ENCODE assay signal across 11 cellular contexts in the genomic region with DNA sequence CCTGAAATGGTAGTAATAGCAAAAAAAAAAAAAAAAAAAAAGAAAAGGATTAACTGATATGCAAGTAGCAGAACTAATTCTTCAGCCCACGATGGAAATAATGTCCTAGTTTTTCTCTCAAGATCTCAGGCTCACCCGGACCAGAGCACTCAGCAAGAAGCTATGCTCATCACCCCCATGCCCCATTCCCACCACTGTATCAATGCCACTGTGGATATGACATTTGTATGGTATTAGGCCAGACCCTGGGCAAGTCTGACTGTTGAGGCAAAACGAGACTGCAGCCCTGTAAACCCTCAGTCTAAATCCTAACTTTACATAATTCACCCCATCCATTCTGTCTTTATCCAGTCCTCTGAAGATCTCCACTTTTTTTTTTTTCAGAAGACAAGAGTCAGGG.
DNase-seq lines count a peak whose midpoint lies in the region; ATAC-seq and TF ChIP-seq lines count a peak whose summit lies in the region.
"Had no signal": no experiment of that assay in that cellular context is flagged by ENCODE, and none has a peak within 500 bp of the region (broad histone marks: within the 10 kb centered on the region; RNA-seq: fewer than 3 reads in every experiment).

No MANE protein-coding gene starts in this region.

- H3K4me3 Mint-ChIP-seq in CD4-positive, CD25-positive, alpha-beta regulatory T cell = peak overlapping the region in 3 of 4 donors; percentile 33 to 59 (median 58)
- H3K4me3 Mint-ChIP-seq in central memory CD8-positive, alpha-beta T cell = no peak overlapping the region
- H3K4me3 Mint-ChIP-seq in osteocyte (ENCODE audit: unreplicated experiment) = no peak overlapping the region

- CTCF ChIA-PET in IMR-90 (lab: Yijun Ruan, JAX) = interaction anchor here (1.6 kb wide), 1 partner anchor 11 kb away, joined by 5 read pairs; no protein-coding TSS in a partner anchor

- peak in 1 of 3 donors; percentile 2 for DNase-seq in CD4-positive, CD25-positive, alpha-beta regulatory T cell
- DNase-seq in IMR-90 (peak; percentile 50), osteocyte (ENCODE audit: extremely low spot score, unreplicated experiment) (no peak), NCI-H524 (lab: John Stamatoyannopoulos, UW) (no peak), epidermal melanocyte (ENCODE audit: insufficient read length, low spot score) (no peak)
- no peak for DNase-seq in central memory CD8-positive, alpha-beta T cell (ENCODE audit: low spot score in 2 of 2)
- DNase-seq: left colon, MV-4-11, NCI-H510A treated with DMSO at 0.1 percent for 48 hours had no signal

- H3K4me2 ChIP-seq in IMR-90 (ENCODE audit: low read depth, low read length) = peak overlapping the region; percentile 58

- peak overlapping the region; percentile 91 for H2BK120ac ChIP-seq in IMR-90 (ENCODE audit: low read depth, low read length)

- peaks cover 22% of the 10 kb centered on the region for H3K9me1 ChIP-seq in IMR-90 (ENCODE audit: insufficient read depth, low read length)

- no peaks in the 10 kb centered on the region for H3K9me3 Mint-ChIP-seq in CD4-positive, CD25-positive, alpha-beta regulatory T cell
- no peaks in the 10 kb centered on the region for H3K9me3 Mint-ChIP-seq in central memory CD8-positive, alpha-beta T cell
- H3K9me3 Mint-ChIP-seq in osteocyte (ENCODE audit: unreplicated experiment) = no peaks in the 10 kb centered on the region

- peaks cover 12 to 61% of the 10 kb centered on the region in 2 experiments for H3K79me1 ChIP-seq in IMR-90 (ENCODE audit: low read depth in 1 of 2, low read length in 2 of 2)

- H3K36me3 ChIP-seq in CD4-positive, CD25-positive, alpha-beta regulatory T cell (ENCODE audit: control insufficient read depth, insufficient read depth, low read length) = peaks cover 57% of the 10 kb centered on the region
- H3K36me3 ChIP-seq in IMR-90 (ENCODE audit: control insufficient read depth, insufficient read depth, low read length) = peaks cover 6% of the 10 kb centered on the region; the same call in 1 of the 2 replicates

- H3K4me1 ChIP-seq in CD4-positive, CD25-positive, alpha-beta regulatory T cell (ENCODE audit: control insufficient read depth, insufficient read depth, low read length, poor library complexity, severe bottlenecking) = peaks cover 88% of the 10 kb centered on the region
- H3K4me1 ChIP-seq in IMR-90 (ENCODE audit: control insufficient read depth, insufficient read depth, low read length) = peaks cover 45% of the 10 kb centered on the region

- no peaks in the 10 kb centered on the region for H3K27me3 Mint-ChIP-seq in CD4-positive, CD25-positive, alpha-beta regulatory T cell
- no peaks in the 10 kb centered on the region for H3K27me3 Mint-ChIP-seq in central memory CD8-positive, alpha-beta T cell
- H3K27me3 Mint-ChIP-seq in osteocyte (ENCODE audit: unreplicated experiment) = no peaks in the 10 kb centered on the region

- H3K23ac ChIP-seq in IMR-90 (ENCODE audit: low read depth, low read length) = peak overlapping the region; percentile 97

- H2BK5ac ChIP-seq in IMR-90 (ENCODE audit: low read depth, low read length, poor library complexity, severe bottlenecking) = peak overlapping the region; percentile 81

- H2AK5ac ChIP-seq in IMR-90 (ENCODE audit: low read depth, low read length) = peak overlapping the region; percentile 88

- H3K36me3 Mint-ChIP-seq in CD4-positive, CD25-positive, alpha-beta regulatory T cell = peaks cover 35% of the 10 kb centered on the region
- peaks cover 38% of the 10 kb centered on the region for H3K36me3 Mint-ChIP-seq in central memory CD8-positive, alpha-beta T cell (ENCODE audit: insufficient read depth)
- H3K36me3 Mint-ChIP-seq in osteocyte (ENCODE audit: unreplicated experiment) = peaks cover 12% of the 10 kb centered on the region

- H3K9me3 ChIP-seq in CD4-positive, CD25-positive, alpha-beta regulatory T cell (ENCODE audit: control insufficient read depth in 2 of 2, low read length in 2 of 2) = no peaks in the 10 kb centered on the region
- H3K9me3 ChIP-seq in IMR-90 (ENCODE audit: control insufficient read depth, insufficient read depth, low read length) = no peaks in the 10 kb centered on the region

- H3K56ac ChIP-seq in IMR-90 (ENCODE audit: extremely low read depth, insufficient read depth, low read length) = peak overlapping the region; percentile 59; the same call in 1 of the 2 replicates

- no peak overlapping the region for H2AFZ ChIP-seq in IMR-90 (replicated peaks; ENCODE audit: low read length, poor library complexity)

- peak overlapping the region; percentile 82 for H2BK20ac ChIP-seq in IMR-90 (ENCODE audit: low read depth, low read length)

- H4K20me1 ChIP-seq in IMR-90 (ENCODE audit: insufficient read depth, low read length) = no peaks in the 10 kb centered on the region; the same call in 1 of the 2 replicates

- peak overlapping the region; percentile 37 for H3K27ac ChIP-seq in CD4-positive, CD25-positive, alpha-beta regulatory T cell (ENCODE audit: insufficient read depth, low read length, poor library complexity, severe bottlenecking)
- H3K27ac ChIP-seq in IMR-90 (ENCODE audit: insufficient read depth, low read length) = peak overlapping the region; percentile 85

- peak overlapping the region; percentile 94 for H4K5ac ChIP-seq in IMR-90 (ENCODE audit: low read depth, low read length)

- intact Hi-C loops in IMR-90 (cut with micrococcal nuclease) = no loop called here

- peaks cover 53 to 92% (median 80%) of the 10 kb centered on the region in 4 donors for H3K4me1 Mint-ChIP-seq in CD4-positive, CD25-positive, alpha-beta regulatory T cell
- H3K4me1 Mint-ChIP-seq in central memory CD8-positive, alpha-beta T cell = peaks cover 64% of the 10 kb centered on the region
- peaks cover 72% of the 10 kb centered on the region for H3K4me1 Mint-ChIP-seq in osteocyte (ENCODE audit: unreplicated experiment)

- ATAC-seq in CD4-positive, CD25-positive, alpha-beta regulatory T cell (ENCODE audit: low read depth in 2 of 2) = no peak
- ATAC-seq in IMR-90 (ENCODE audit: low read depth) (no peak), HG02973 (IDR thresholded peaks at IDR 0.05; ENCODE audit: unreplicated experiment) (no peak), GM18520 (IDR thresholded peaks at IDR 0.05; ENCODE audit: unreplicated experiment) (no peak)
- ATAC-seq in central memory CD8-positive, alpha-beta T cell (replicated peaks; ENCODE audit: extremely low read depth, poor library complexity, severe bottlenecking) = no peak
- ATAC-seq: left colon had no signal

- no CpG with 5 or more reads among the region's 3 CpGs for WGBS in IMR-90 (ENCODE audit: extremely low coverage in 2 of 2, insufficient read length in 1 of 2), 2 experiments

- no peak overlapping the region for H3K4me3 ChIP-seq in CD4-positive, CD25-positive, alpha-beta regulatory T cell (ENCODE audit: low read depth, low read length)
- H3K4me3 ChIP-seq in IMR-90 (ENCODE audit: insufficient read depth, low read depth, low read length) = no peak overlapping the region

- H2AK9ac ChIP-seq in IMR-90 (replicated peaks; ENCODE audit: low read depth, low read length, poor library complexity) = peak overlapping the region; percentile 35

- peak overlapping the region; percentile 48 for H3K9ac ChIP-seq in IMR-90 (ENCODE audit: low read depth, low read length)

- peak overlapping the region in 1 of 2 experiments; percentile 89; a peak in 3 of 4 replicates for H4K8ac ChIP-seq in IMR-90 (ENCODE audit: low read depth in 2 of 2, low read length in 2 of 2)

- TF ChIP-seq RAD21 in IMR-90 (IDR thresholded peaks at IDR 0.05; ENCODE audit: low read length) = no peak

- peak overlapping the region; percentile 77; the same call in 1 of the 3 replicates for H2BK15ac ChIP-seq in IMR-90 (ENCODE audit: low read depth, low read length)

- dilution Hi-C loops in IMR-90 (cut with HindIII; ENCODE audit: low sequenced_read_pairs, unreplicated experiment) = no loop called here

- peak overlapping the region; percentile 72 for H4K91ac ChIP-seq in IMR-90 (ENCODE audit: insufficient read depth, low read depth, low read length)

- no peaks in the 10 kb centered on the region for H3K27me3 ChIP-seq in CD4-positive, CD25-positive, alpha-beta regulatory T cell (ENCODE audit: control insufficient read depth, insufficient read depth, low read length)
- no peaks in the 10 kb centered on the region for H3K27me3 ChIP-seq in IMR-90 (ENCODE audit: control insufficient read depth, insufficient read depth, low read length)

- peak overlapping the region; percentile 48 to 84 (median 75) for H3K27ac Mint-ChIP-seq in CD4-positive, CD25-positive, alpha-beta regulatory T cell
- H3K27ac Mint-ChIP-seq in central memory CD8-positive, alpha-beta T cell (ENCODE audit: low read depth) = peak overlapping the region; percentile 86
- peak overlapping the region; percentile 21 for H3K27ac Mint-ChIP-seq in osteocyte (ENCODE audit: unreplicated experiment)

- in situ Hi-C loops in IMR-90 (cut with MboI; ENCODE audit: low sequenced_read_pairs) = no loop called here

- peak overlapping the region; percentile 90 for H3K14ac ChIP-seq in IMR-90 (replicated peaks; ENCODE audit: low read depth, low read length)

- TF ChIP-seq POLR2A in IMR-90 (IDR thresholded peaks at IDR 0.05; ENCODE audit: low read depth, low read length) = no peak

- POLR2A ChIA-PET in IMR-90 (lab: Charles Lee; ENCODE audit: unreplicated experiment) = no interaction called here

- BruUV-seq in IMR-90 (replicated peaks; lab: Mats Ljungman, UMichigan) = no TSS peak

- H3K18ac ChIP-seq in IMR-90 (ENCODE audit: low read depth, low read length) = peak overlapping the region; percentile 94

- H3K4ac ChIP-seq in IMR-90 (ENCODE audit: low read depth, low read length) = peak overlapping the region; percentile 96

- TF ChIP-seq CTCF in IMR-90 (conservative IDR thresholded peaks at IDR 0.05; ENCODE audit: low read depth, low read length) (no peak), osteocyte (IDR thresholded peaks at IDR 0.05) (no peak)

TF ChIP-seq in IMR-90, 13 proteins besides CTCF, POLR2A, EP300 and RAD21 (continues in another document):
- TF ChIP-seq CEBPB (IDR thresholded peaks at IDR 0.05; ENCODE audit: low read depth, low read length) (no peak), NFE2L2 (IDR thresholded peaks at IDR 0.05; ENCODE audit: low read depth, low read length) (no peak), CHD1 (IDR thresholded peaks at IDR 0.05; ENCODE audit: low read depth, low read length) (no peak), RFX5 (IDR thresholded peaks at IDR 0.05; ENCODE audit: low read depth, low read length) (no peak), SMC3 (IDR thresholded peaks at IDR 0.05; ENCODE audit: low read depth, low read length) (no peak), MAZ (IDR thresholded peaks at IDR 0.05; ENCODE audit: borderline replicate concordance, low read depth, low read length) (no peak), FOS (IDR thresholded peaks at IDR 0.05; ENCODE audit: low read depth, low read length) (no peak)

Comparison
In these comparisons a context has a peak if more than half of its experiments do, and no peak if none do; other contexts are left out.
1. H3K27ac Mint-ChIP-seq: peak in every context shown above with its lines; median percentile 86 in central memory CD8-positive, alpha-beta T cell; 75 in CD4-positive, CD25-positive, alpha-beta regulatory T cell; 21 in osteocyte.
2. H3K4me3 Mint-ChIP-seq: peak in CD4-positive, CD25-positive, alpha-beta regulatory T cell (3 of 4); none in central memory CD8-positive, alpha-beta T cell (single experiment) and osteocyte (single experiment).